1 cellular context compared by ENCODE assay signal in the genomic region with DNA sequence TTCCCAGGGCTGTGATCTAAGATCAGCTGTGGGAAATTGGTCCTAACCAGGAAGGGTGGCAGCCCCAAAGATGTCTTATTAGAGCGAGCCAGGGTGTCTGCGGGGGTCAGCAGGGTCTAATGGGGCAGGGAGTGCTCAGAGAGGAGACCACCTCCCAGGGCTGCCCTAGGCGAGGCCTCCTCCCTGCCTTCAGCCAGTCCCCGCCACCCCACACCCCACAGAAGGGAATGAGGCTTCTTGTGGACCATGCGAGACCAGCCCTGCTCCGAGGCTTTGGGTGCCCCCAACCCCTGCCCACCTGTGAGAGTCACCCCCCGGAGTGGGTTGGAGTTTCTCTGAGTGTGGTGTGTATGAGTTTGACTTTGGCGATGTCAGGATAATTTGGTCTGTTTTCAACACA.
TF ChIP-seq lines count a peak whose summit lies in the region.

No MANE protein-coding gene starts in this region.

TF ChIP-seq in GM12878, 131 proteins besides CTCF, POLR2A, EP300 and RAD21 (continued from another document):
- TF ChIP-seq, protein P1, sequence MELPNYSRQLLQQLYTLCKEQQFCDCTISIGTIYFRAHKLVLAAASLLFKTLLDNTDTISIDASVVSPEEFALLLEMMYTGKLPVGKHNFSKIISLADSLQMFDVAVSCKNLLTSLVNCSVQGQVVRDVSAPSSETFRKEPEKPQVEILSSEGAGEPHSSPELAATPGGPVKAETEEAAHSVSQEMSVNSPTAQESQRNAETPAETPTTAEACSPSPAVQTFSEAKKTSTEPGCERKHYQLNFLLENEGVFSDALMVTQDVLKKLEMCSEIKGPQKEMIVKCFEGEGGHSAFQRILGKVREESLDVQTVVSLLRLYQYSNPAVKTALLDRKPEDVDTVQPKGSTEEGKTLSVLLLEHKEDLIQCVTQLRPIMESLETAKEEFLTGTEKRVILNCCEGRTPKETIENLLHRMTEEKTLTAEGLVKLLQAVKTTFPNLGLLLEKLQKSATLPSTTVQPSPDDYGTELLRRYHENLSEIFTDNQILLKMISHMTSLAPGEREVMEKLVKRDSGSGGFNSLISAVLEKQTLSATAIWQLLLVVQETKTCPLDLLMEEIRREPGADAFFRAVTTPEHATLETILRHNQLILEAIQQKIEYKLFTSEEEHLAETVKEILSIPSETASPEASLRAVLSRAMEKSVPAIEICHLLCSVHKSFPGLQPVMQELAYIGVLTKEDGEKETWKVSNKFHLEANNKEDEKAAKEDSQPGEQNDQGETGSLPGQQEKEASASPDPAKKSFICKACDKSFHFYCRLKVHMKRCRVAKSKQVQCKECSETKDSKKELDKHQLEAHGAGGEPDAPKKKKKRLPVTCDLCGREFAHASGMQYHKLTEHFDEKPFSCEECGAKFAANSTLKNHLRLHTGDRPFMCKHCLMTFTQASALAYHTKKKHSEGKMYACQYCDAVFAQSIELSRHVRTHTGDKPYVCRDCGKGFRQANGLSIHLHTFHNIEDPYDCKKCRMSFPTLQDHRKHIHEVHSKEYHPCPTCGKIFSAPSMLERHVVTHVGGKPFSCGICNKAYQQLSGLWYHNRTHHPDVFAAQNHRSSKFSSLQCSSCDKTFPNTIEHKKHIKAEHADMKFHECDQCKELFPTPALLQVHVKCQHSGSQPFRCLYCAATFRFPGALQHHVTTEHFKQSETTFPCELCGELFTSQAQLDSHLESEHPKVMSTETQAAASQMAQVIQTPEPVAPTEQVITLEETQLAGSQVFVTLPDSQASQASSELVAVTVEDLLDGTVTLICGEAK (IDR thresholded peaks at IDR 0.05; ENCODE audit: borderline replicate concordance): no peak
- TF ChIP-seq FOXM1 (IDR thresholded peaks at IDR 0.05; ENCODE audit: low read depth, low read length) (no peak), YY1 (IDR thresholded peaks at IDR 0.05; ENCODE audit: low read depth, low read length) (no peak), CEBPB (IDR thresholded peaks at IDR 0.05; ENCODE audit: borderline replicate concordance in 1 of 2, low read depth in 2 of 2, low read length in 2 of 2) (no peak), PML (IDR thresholded peaks at IDR 0.05; ENCODE audit: low read length) (no peak), JUND (IDR thresholded peaks at IDR 0.05; ENCODE audit: low read depth, low read length) (no peak)
- TF ChIP-seq, protein P2, sequence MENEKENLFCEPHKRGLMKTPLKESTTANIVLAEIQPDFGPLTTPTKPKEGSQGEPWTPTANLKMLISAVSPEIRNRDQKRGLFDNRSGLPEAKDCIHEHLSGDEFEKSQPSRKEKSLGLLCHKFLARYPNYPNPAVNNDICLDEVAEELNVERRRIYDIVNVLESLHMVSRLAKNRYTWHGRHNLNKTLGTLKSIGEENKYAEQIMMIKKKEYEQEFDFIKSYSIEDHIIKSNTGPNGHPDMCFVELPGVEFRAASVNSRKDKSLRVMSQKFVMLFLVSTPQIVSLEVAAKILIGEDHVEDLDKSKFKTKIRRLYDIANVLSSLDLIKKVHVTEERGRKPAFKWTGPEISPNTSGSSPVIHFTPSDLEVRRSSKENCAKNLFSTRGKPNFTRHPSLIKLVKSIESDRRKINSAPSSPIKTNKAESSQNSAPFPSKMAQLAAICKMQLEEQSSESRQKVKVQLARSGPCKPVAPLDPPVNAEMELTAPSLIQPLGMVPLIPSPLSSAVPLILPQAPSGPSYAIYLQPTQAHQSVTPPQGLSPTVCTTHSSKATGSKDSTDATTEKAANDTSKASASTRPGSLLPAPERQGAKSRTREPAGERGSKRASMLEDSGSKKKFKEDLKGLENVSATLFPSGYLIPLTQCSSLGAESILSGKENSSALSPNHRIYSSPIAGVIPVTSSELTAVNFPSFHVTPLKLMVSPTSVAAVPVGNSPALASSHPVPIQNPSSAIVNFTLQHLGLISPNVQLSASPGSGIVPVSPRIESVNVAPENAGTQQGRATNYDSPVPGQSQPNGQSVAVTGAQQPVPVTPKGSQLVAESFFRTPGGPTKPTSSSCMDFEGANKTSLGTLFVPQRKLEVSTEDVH (IDR thresholded peaks at IDR 0.05; ENCODE audit: low read depth, partially characterized antibody): no peak
- TF ChIP-seq, protein P3, sequence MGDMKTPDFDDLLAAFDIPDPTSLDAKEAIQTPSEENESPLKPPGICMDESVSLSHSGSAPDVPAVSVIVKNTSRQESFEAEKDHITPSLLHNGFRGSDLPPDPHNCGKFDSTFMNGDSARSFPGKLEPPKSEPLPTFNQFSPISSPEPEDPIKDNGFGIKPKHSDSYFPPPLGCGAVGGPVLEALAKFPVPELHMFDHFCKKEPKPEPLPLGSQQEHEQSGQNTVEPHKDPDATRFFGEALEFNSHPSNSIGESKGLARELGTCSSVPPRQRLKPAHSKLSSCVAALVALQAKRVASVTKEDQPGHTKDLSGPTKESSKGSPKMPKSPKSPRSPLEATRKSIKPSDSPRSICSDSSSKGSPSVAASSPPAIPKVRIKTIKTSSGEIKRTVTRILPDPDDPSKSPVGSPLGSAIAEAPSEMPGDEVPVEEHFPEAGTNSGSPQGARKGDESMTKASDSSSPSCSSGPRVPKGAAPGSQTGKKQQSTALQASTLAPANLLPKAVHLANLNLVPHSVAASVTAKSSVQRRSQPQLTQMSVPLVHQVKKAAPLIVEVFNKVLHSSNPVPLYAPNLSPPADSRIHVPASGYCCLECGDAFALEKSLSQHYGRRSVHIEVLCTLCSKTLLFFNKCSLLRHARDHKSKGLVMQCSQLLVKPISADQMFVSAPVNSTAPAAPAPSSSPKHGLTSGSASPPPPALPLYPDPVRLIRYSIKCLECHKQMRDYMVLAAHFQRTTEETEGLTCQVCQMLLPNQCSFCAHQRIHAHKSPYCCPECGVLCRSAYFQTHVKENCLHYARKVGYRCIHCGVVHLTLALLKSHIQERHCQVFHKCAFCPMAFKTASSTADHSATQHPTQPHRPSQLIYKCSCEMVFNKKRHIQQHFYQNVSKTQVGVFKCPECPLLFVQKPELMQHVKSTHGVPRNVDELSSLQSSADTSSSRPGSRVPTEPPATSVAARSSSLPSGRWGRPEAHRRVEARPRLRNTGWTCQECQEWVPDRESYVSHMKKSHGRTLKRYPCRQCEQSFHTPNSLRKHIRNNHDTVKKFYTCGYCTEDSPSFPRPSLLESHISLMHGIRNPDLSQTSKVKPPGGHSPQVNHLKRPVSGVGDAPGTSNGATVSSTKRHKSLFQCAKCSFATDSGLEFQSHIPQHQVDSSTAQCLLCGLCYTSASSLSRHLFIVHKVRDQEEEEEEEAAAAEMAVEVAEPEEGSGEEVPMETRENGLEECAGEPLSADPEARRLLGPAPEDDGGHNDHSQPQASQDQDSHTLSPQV (IDR thresholded peaks at IDR 0.05): no peak
